In genomic region chr14:71221119-71221518, GRCh38 we compare ENCODE assay signal across 2 cellular contexts.
TF ChIP-seq lines count a peak whose summit lies in the region.

No MANE protein-coding gene starts in this region.

TF ChIP-seq in WTC11, 78 proteins besides CTCF, POLR2A, EP300 and RAD21 (continued from another document):
- TF ChIP-seq FOXP4 (CRISPR knock-in tag; IDR thresholded peaks at IDR 0.05), result no peak
- TF ChIP-seq CBFB (CRISPR knock-in tag; IDR thresholded peaks at IDR 0.05; ENCODE audit: low read depth), result no peak

TF ChIP-seq in SK-N-SH treated with all-trans-retinoic acid at 6 μM for 48 hours, 23 proteins besides CTCF, POLR2A, EP300 and RAD21 (continued from another document):
- TF ChIP-seq TSHZ2 (CRISPR knock-in tag; IDR thresholded peaks at IDR 0.05) (no peak), ARNTL (CRISPR knock-in tag; IDR thresholded peaks at IDR 0.05; ENCODE audit: borderline replicate concordance, low read depth) (no peak), POU6F1 (CRISPR knock-in tag; IDR thresholded peaks at IDR 0.05; ENCODE audit: borderline replicate concordance, low read depth) (no peak), GLIS3 (CRISPR knock-in tag; IDR thresholded peaks at IDR 0.05) (no peak), BACH2 (CRISPR knock-in tag; IDR thresholded peaks at IDR 0.05; ENCODE audit: borderline replicate concordance) (no peak), CSRNP3 (CRISPR knock-in tag; IDR thresholded peaks at IDR 0.05) (no peak), SNAI2 (CRISPR knock-in tag; IDR thresholded peaks at IDR 0.05) (no peak), PPARA (CRISPR knock-in tag; IDR thresholded peaks at IDR 0.05; ENCODE audit: borderline replicate concordance) (no peak), RARB (CRISPR knock-in tag; IDR thresholded peaks at IDR 0.05) (no peak)
